ENCODE assay signal across 1 cellular context in genomic region chr1:185646202-185646683, GRCh38.
A peak's percentile ranks its signal among the peaks of the same experiment; 100 is the strongest.
TF ChIP-seq lines count a peak whose summit lies in the region.

No MANE protein-coding gene starts in this region.

TF ChIP-seq in HEK293, 187 proteins besides CTCF, POLR2A, EP300 and RAD21 (continued from another document):
- TF ChIP-seq ZNF518A (tag by site-specific recombination; conservative IDR thresholded peaks at IDR 0.05; ENCODE audit: low read depth) (no peak), ZNF514 (tag by site-specific recombination; IDR thresholded peaks at IDR 0.05) (no peak), ZNF529 (tag by site-specific recombination; IDR thresholded peaks at IDR 0.05; ENCODE audit: insufficient replicate concordance) (no peak), ZSCAN18 (tag by site-specific recombination; IDR thresholded peaks at IDR 0.05) (no peak), TCF7L2 (IDR thresholded peaks at IDR 0.05; ENCODE audit: borderline replicate concordance, low read depth, low read length) (peak; percentile 85), ATF2 (tag by site-specific recombination; IDR thresholded peaks at IDR 0.05; ENCODE audit: low read depth) (no peak), ZNF140 (tag by site-specific recombination; IDR thresholded peaks at IDR 0.05) (no peak), ZNF600 (tag by site-specific recombination; IDR thresholded peaks at IDR 0.05) (no peak)
